14 cellular contexts compared by ENCODE assay signal in the genomic region with DNA sequence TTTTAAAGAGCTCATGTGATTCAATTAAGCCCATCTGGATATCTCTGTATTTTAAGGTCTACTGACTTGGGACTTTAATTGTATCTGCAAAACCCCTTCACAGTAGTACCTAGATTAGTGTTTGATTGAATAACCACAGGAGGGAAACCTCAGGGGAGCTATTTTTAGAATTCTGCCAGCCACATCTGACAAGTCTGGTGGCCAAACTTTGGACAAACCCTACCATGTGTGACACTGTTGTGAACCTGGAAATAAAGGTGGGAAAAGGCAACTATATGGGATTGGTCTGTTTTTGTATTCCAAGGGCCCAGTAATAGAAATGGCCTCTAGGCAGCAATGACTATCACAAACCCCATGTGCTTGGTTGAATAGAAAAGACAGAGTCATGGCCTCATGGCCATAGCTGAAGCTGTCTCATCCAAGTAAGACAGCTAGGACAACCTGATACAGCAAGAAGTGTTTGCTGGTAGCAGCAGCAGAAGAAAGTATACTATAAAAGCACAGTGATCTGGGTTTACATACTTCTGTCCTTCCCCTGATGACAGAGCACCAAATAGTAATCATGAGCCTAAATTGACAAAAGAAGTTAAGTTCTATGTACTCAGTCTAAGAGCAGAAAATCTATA.
A peak's percentile ranks its signal among the peaks of the same experiment; 100 is the strongest.
DNase-seq lines count a peak whose midpoint lies in the region; ATAC-seq and TF ChIP-seq lines count a peak whose summit lies in the region.
"Had no signal": no experiment of that assay in that cellular context is flagged by ENCODE, and none has a peak within 500 bp of the region (broad histone marks: within the 10 kb centered on the region; RNA-seq: fewer than 3 reads in every experiment).

No MANE protein-coding gene starts in this region.

- H3K4me1 Mint-ChIP-seq in natural killer cell treated with Interleukin-12 subunit alpha and Interleukin-12 subunit beta and Interleukin-15 and Interleukin-18, amount 100 ng/mL, for 72 hours (ENCODE audit: low read depth in 2 of 2) = peaks cover 45 to 47% of the 10 kb centered on the region in 2 donors

- H3K4me1 ChIP-seq in left lung = peaks cover 0 to 22% of the 10 kb centered on the region in 2 donors

- H3K9me3 ChIP-seq in left lung = no peaks in the 10 kb centered on the region
- H3K9me3 ChIP-seq: mucosa of descending colon had no signal

- H3K36me3 Mint-ChIP-seq in natural killer cell treated with Interleukin-12 subunit alpha and Interleukin-12 subunit beta and Interleukin-15 and Interleukin-18, amount 100 ng/mL, for 72 hours = peaks cover 17% of the 10 kb centered on the region

- no peaks in the 10 kb centered on the region for H3K27me3 Mint-ChIP-seq in natural killer cell treated with Interleukin-12 subunit alpha and Interleukin-12 subunit beta and Interleukin-15 and Interleukin-18, amount 100 ng/mL, for 72 hours
- H3K27me3 Mint-ChIP-seq: activated B cell treated with CpG ODN at 0.5 μM for 24 hours had no signal

- H3K27ac Mint-ChIP-seq in natural killer cell treated with Interleukin-12 subunit alpha and Interleukin-12 subunit beta and Interleukin-15 and Interleukin-18, amount 100 ng/mL, for 72 hours = peak overlapping the region; percentile 62 to 86
- H3K27ac Mint-ChIP-seq: activated B cell treated with CpG ODN at 0.5 μM for 24 hours; activated naive CD4-positive, alpha-beta T cell treated with anti-CD3 and anti-CD28 coated beads for 36 hours; H9 had no signal

- DNase-seq in natural killer cell treated with Interleukin-12 subunit alpha and Interleukin-12 subunit beta and Interleukin-15 and Interleukin-18, amount 100 ng/mL, for 72 hours (ENCODE audit: low spot score) = no peak
- DNase-seq in left lung = no peak
- DNase-seq in coronary artery (ENCODE audit: low spot score) = no peak
- DNase-seq: activated B cell treated with CpG ODN at 0.5 μM for 24 hours; activated naive CD4-positive, alpha-beta T cell treated with anti-CD3 and anti-CD28 coated beads for 36 hours; H9; mucosa of descending colon; NCI-H2029 treated with DMSO at 0.1 percent for 48 hours had no signal

- peak overlapping the region; percentile 38 for H3K4me3 Mint-ChIP-seq in natural killer cell treated with Interleukin-12 subunit alpha and Interleukin-12 subunit beta and Interleukin-15 and Interleukin-18, amount 100 ng/mL, for 72 hours
- H3K4me3 Mint-ChIP-seq: activated B cell treated with CpG ODN at 0.5 μM for 24 hours; activated naive CD4-positive, alpha-beta T cell treated with anti-CD3 and anti-CD28 coated beads for 36 hours; H9 had no signal

- H3K27me3 ChIP-seq in left lung = no peaks in the 10 kb centered on the region

- intact Hi-C loops in left lung (cut with DNase I) = no loop called here

- ATAC-seq in GM18502 (IDR thresholded peaks at IDR 0.05; ENCODE audit: poor library complexity, unreplicated experiment) (peak; percentile 58), HG03175 (IDR thresholded peaks at IDR 0.05; ENCODE audit: unreplicated experiment) (peak; percentile 65), SK-N-SH treated with all-trans-retinoic acid at 6 μM for 48 hours (peak; percentile 61), HG03571 (IDR thresholded peaks at IDR 0.05; ENCODE audit: unreplicated experiment) (no peak), left lung (no peak), HG03521 (IDR thresholded peaks at IDR 0.05; ENCODE audit: unreplicated experiment) (no peak)
- ATAC-seq in natural killer cell treated with Interleukin-12 subunit alpha and Interleukin-12 subunit beta and Interleukin-15 and Interleukin-18, amount 100 ng/mL, for 72 hours = peak; percentile 64 to 70
- ATAC-seq: mucosa of descending colon had no signal

- H3K36me3 ChIP-seq in left lung = no peaks in the 10 kb centered on the region

- peak overlapping the region in 1 of 2 donors; percentile 45 for H3K27ac ChIP-seq in left lung
- no peak overlapping the region for H3K27ac ChIP-seq in coronary artery
- H3K27ac ChIP-seq: skin epidermis had no signal

- H3K4me3 ChIP-seq in left lung (no peak overlapping the region), coronary artery (no peak overlapping the region)
- H3K4me3 ChIP-seq: mucosa of descending colon, skin epidermis had no signal

- TF ChIP-seq CTCF in left lung (IDR thresholded peaks at IDR 0.05) = no peak
- no peak for TF ChIP-seq CTCF in coronary artery (IDR thresholded peaks at IDR 0.05)

- H3K9me3 Mint-ChIP-seq in natural killer cell treated with Interleukin-12 subunit alpha and Interleukin-12 subunit beta and Interleukin-15 and Interleukin-18, amount 100 ng/mL, for 72 hours = no peaks in the 10 kb centered on the region
- H3K9me3 Mint-ChIP-seq: activated B cell treated with CpG ODN at 0.5 μM for 24 hours; activated naive CD4-positive, alpha-beta T cell treated with anti-CD3 and anti-CD28 coated beads for 36 hours had no signal

TF ChIP-seq in SK-N-SH treated with all-trans-retinoic acid at 6 μM for 48 hours, 23 proteins besides CTCF, POLR2A, EP300 and RAD21:
- TF ChIP-seq ZFP3 (CRISPR knock-in tag; IDR thresholded peaks at IDR 0.05) (peak; percentile 90), BACH2 (CRISPR knock-in tag; IDR thresholded peaks at IDR 0.05; ENCODE audit: borderline replicate concordance) (no peak)
TF ChIP-seq in SK-N-SH treated with all-trans-retinoic acid at 6 μM for 48 hours: peak in this region for 1.

Comparison
In these comparisons a context has a peak if more than half of its experiments do, and no peak if none do; other contexts are left out.
1. ATAC-seq: peak in GM18502 (single experiment), HG03175 (single experiment), SK-N-SH treated with all-trans-retinoic acid at 6 μM for 48 hours (single experiment) and natural killer cell treated with Interleukin-12 subunit alpha and Interleukin-12 subunit beta and Interleukin-15 and Interleukin-18, amount 100 ng/mL, for 72 hours (2 of 2); none in HG03571 (single experiment), left lung (single experiment) and HG03521 (single experiment).